Comparison of ENCODE assay signal across 9 cellular contexts in the genomic region with DNA sequence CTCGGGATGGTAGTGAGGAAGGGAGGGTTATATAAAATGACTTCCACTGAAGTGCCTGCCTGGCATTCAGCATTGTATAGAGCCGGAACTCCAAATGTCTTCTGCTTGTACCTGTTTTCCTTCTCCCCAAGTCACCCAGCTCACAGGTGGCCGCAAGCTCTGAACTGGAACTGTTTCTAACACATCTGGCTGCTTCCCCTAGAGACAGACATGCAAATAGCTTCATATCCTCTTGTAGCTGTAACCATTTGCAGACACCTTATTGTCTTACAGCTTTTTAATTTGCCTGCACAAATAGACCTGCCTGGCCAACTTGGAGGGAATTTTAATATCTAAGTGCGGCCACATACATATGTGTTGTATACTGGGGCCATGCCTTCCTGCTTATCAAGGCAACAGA.
DNase-seq lines count a peak whose midpoint lies in the region; ATAC-seq and TF ChIP-seq lines count a peak whose summit lies in the region.
"Had no signal": no experiment of that assay in that cellular context is flagged by ENCODE, and none has a peak within 500 bp of the region (broad histone marks: within the 10 kb centered on the region; RNA-seq: fewer than 3 reads in every experiment).

No MANE protein-coding gene starts in this region.

- ATAC-seq in GM19328 (IDR thresholded peaks at IDR 0.05; ENCODE audit: unreplicated experiment) (peak; percentile 78), HG02943 (IDR thresholded peaks at IDR 0.05; ENCODE audit: low read depth, unreplicated experiment) (peak; percentile 78)
- ATAC-seq: foreskin keratinocyte had no signal

- no peak overlapping the region for H3K9ac ChIP-seq in colonic mucosa (ENCODE audit: low read depth in 2 of 2, low read length in 2 of 2)

- H3K36me3 ChIP-seq in colonic mucosa (no peaks in the 10 kb centered on the region), tibial nerve (no peaks in the 10 kb centered on the region)

- no peak for TF ChIP-seq CTCF in colonic mucosa (IDR thresholded peaks at IDR 0.05)
- TF ChIP-seq CTCF in tibial nerve (IDR thresholded peaks at IDR 0.05), result no peak

- H3K9me3 ChIP-seq in colonic mucosa (no peaks in the 10 kb centered on the region), tibial nerve (no peaks in the 10 kb centered on the region)

- H3K27ac ChIP-seq in colonic mucosa (no peak overlapping the region), tibial nerve (no peak overlapping the region)
- H3K27ac ChIP-seq: foreskin keratinocyte had no signal

- no peak for TF ChIP-seq EP300 in tibial nerve (IDR thresholded peaks at IDR 0.05)

- peak overlapping the region; percentile 24; the same call in 1 of the 2 replicates for H3K4me3 ChIP-seq in GM08714 (ENCODE audit: low read length)
- no peak overlapping the region for H3K4me3 ChIP-seq in colonic mucosa
- H3K4me3 ChIP-seq in tibial nerve, result no peak overlapping the region

- 85 to 94% methylated on average over 4 of the region's 4 CpGs for WGBS in tibial nerve, 2 donors

- no peaks in the 10 kb centered on the region for H3K27me3 ChIP-seq in colonic mucosa
- H3K27me3 ChIP-seq in tibial nerve, result no peaks in the 10 kb centered on the region
- H3K27me3 ChIP-seq: foreskin keratinocyte had no signal

- H3K4me1 ChIP-seq in colonic mucosa (no peaks in the 10 kb centered on the region), tibial nerve (peaks cover 0 to 5% (median 0%) of the 10 kb centered on the region in 4 donors)

- intact Hi-C loops in colonic mucosa (cut with DNase I), result no loop called here

- DNase-seq in NCI-H526 treated with DMSO at 0.1 percent for 48 hours (lab: John Stamatoyannopoulos, UW) (peak; percentile 96), colonic mucosa (no peak), HuH-7 (ENCODE audit: low spot score) (no peak), tibial nerve (ENCODE audit: low spot score in 2 of 2) (no peak)
- DNase-seq in activated naive CD4-positive, alpha-beta T cell treated with anti-CD3 and anti-CD28 coated beads, Interleukin-2, amount 50 U/mL, for 16 hours, result no peak
- DNase-seq: foreskin keratinocyte had no signal

- TF ChIP-seq POLR2A in tibial nerve (IDR thresholded peaks at IDR 0.05), result no peak
